ENCODE assay signal across 17 cellular contexts in genomic region chr2:240393831-240394410, GRCh38. TPM values are rescaled to one million over a fixed set of nuclear protein-coding genes. Genes with fewer than 3 reads are reported as not detected.
DNase-seq lines count a peak whose midpoint lies in the region; ATAC-seq, FAIRE-seq and TF ChIP-seq lines count a peak whose summit lies in the region.
"Had no signal": no experiment of that assay in that cellular context is flagged by ENCODE, and none has a peak within 500 bp of the region (broad histone marks: within the 10 kb centered on the region; RNA-seq: fewer than 3 reads in every experiment).

No MANE protein-coding gene starts in this region.

- no peaks in the 10 kb centered on the region for H3K9me3 Mint-ChIP-seq in chondrocyte (ENCODE audit: low read depth)
- H3K9me3 Mint-ChIP-seq: stimulated activated effector memory CD8-positive, alpha-beta T cell treated with anti-CD3 and anti-CD28 coated beads, Interleukin-12 subunit alpha, Interleukin-12 subunit beta, amount 100 ng/mL, for 72 hours had no signal

- no peak overlapping the region for H3K9ac ChIP-seq in HepG2 (ENCODE audit: insufficient read depth, low read depth, low read length)
- no peak overlapping the region for H3K9ac ChIP-seq in colonic mucosa (ENCODE audit: low read depth in 2 of 2, low read length in 2 of 2)
- H3K9ac ChIP-seq: parathyroid adenoma had no signal

- no peak overlapping the region for H3K27ac ChIP-seq in HepG2 (ENCODE audit: extremely low read length, insufficient read depth, low read length)
- H3K27ac ChIP-seq in right lobe of liver = no peak overlapping the region
- H3K27ac ChIP-seq in aorta (ENCODE audit: low read depth in 1 of 2, low read length in 2 of 2) = no peak overlapping the region
- H3K27ac ChIP-seq in colonic mucosa = no peak overlapping the region
- H3K27ac ChIP-seq: left lung, parathyroid adenoma, thyroid gland had no signal

- intact Hi-C loops in HepG2 (cut with micrococcal nuclease; ENCODE audit: unreplicated experiment) = no loop called here
- intact Hi-C loops in right lobe of liver (cut with DNase I) = no loop called here
- intact Hi-C loops in aorta (cut with DNase I) = loop anchor here in 1 of 2 donors (5.0 kb wide), 1 partner anchor 38 kb away; no protein-coding TSS in a partner anchor
- intact Hi-C loops in colonic mucosa (cut with DNase I) = no loop called here

- in situ Hi-C loops in HepG2 (cut with HindIII; ENCODE audit: extremely low pct_ligation_motif_present, low pct_unique_long_range_greater_than_20kb) = no loop called here

- no peaks in the 10 kb centered on the region for H3K27me3 Mint-ChIP-seq in chondrocyte (ENCODE audit: low read depth)

- 15% methylated on average over 11 of the region's 21 CpGs for WGBS in HepG2 (ENCODE audit: low lambda C conversion rate)
- 80% methylated on average over 9 of the region's 21 CpGs for WGBS in right lobe of liver (ENCODE audit: insufficient coverage, low coverage, low lambda C conversion rate, missing lambda C conversion rate)
- whole genome bisulfite sequencing in aorta, 2 donors = 90 to 92% methylated on average over 21 of the region's 21 CpGs

- BruUV-seq in HepG2 (replicated peaks; lab: Mats Ljungman, UMichigan) = no TSS peak

- no peak overlapping the region for H3K4me2 ChIP-seq in HepG2 (ENCODE audit: low read depth, low read length)

- H3K4me1 Mint-ChIP-seq in chondrocyte (ENCODE audit: low read depth) = peaks cover 26% of the 10 kb centered on the region

- H3K36me3 ChIP-seq in HepG2 (replicated peaks in 1 of 2; ENCODE audit: control insufficient read depth in 1 of 2, insufficient read depth in 2 of 2, low read length in 2 of 2) = no peaks in the 10 kb centered on the region
- H3K36me3 ChIP-seq in right lobe of liver = no peaks in the 10 kb centered on the region
- H3K36me3 ChIP-seq in aorta (ENCODE audit: control insufficient read depth in 1 of 2, insufficient read depth in 2 of 2, low read length in 1 of 2) = no peaks in the 10 kb centered on the region
- no peaks in the 10 kb centered on the region for H3K36me3 ChIP-seq in colonic mucosa
- H3K36me3 ChIP-seq: left lung, MG63, thyroid gland had no signal

- no peak overlapping the region for H3K4me3 Mint-ChIP-seq in chondrocyte (ENCODE audit: unreplicated experiment)
- H3K4me3 Mint-ChIP-seq: stimulated activated effector memory CD8-positive, alpha-beta T cell treated with anti-CD3 and anti-CD28 coated beads, Interleukin-12 subunit alpha, Interleukin-12 subunit beta, amount 100 ng/mL, for 72 hours had no signal

- H3K27ac Mint-ChIP-seq in chondrocyte (ENCODE audit: unreplicated experiment) = no peak overlapping the region
- H3K27ac Mint-ChIP-seq: stimulated activated effector memory CD8-positive, alpha-beta T cell treated with anti-CD3 and anti-CD28 coated beads, Interleukin-12 subunit alpha, Interleukin-12 subunit beta, amount 100 ng/mL, for 72 hours had no signal

- H3K79me2 ChIP-seq in HepG2 (ENCODE audit: insufficient read depth, low read length) = no peaks in the 10 kb centered on the region
- H3K79me2 ChIP-seq: parathyroid adenoma had no signal

- H3K9me3 ChIP-seq in HepG2 (ENCODE audit: low read length) = no peaks in the 10 kb centered on the region
- H3K9me3 ChIP-seq in right lobe of liver = no peaks in the 10 kb centered on the region
- no peaks in the 10 kb centered on the region for H3K9me3 ChIP-seq in aorta (ENCODE audit: control insufficient read depth, low read length)
- no peaks in the 10 kb centered on the region for H3K9me3 ChIP-seq in colonic mucosa
- H3K9me3 ChIP-seq: left lung, MG63, thyroid gland had no signal

- TF ChIP-seq POLR2A in HepG2 (IDR thresholded peaks at IDR 0.05; ENCODE audit: insufficient read depth in 1 of 2, low read depth in 2 of 2, low read length in 2 of 2) = no peak
- TF ChIP-seq POLR2A in right lobe of liver (IDR thresholded peaks at IDR 0.05) = no peak

- no peak for TF ChIP-seq EP300 in HepG2 (IDR thresholded peaks at IDR 0.05; ENCODE audit: low read depth in 2 of 2, low read length in 2 of 2)
- no peak for TF ChIP-seq EP300 in HepG2 (CRISPR knock-in tag; IDR thresholded peaks at IDR 0.05; ENCODE audit: borderline replicate concordance)

- peaks cover 22 to 87% of the 10 kb centered on the region in 2 experiments for H3K27me3 ChIP-seq in HepG2 (ENCODE audit: control insufficient read depth in 1 of 2, insufficient read depth in 2 of 2, low read length in 2 of 2)
- H3K27me3 ChIP-seq in right lobe of liver = no peaks in the 10 kb centered on the region
- no peaks in the 10 kb centered on the region for H3K27me3 ChIP-seq in aorta (ENCODE audit: control insufficient read depth in 1 of 2, insufficient read depth in 2 of 2, low read length in 1 of 2)
- H3K27me3 ChIP-seq in colonic mucosa = no peaks in the 10 kb centered on the region
- H3K27me3 ChIP-seq: left lung, MG63, thyroid gland had no signal

- POLR2A ChIA-PET in HepG2 (lab: Yijun Ruan, JAX) = no interaction called here

- no peaks in the 10 kb centered on the region for H3K4me1 ChIP-seq in HepG2 (ENCODE audit: insufficient read depth, low read length)
- no peaks in the 10 kb centered on the region for H3K4me1 ChIP-seq in right lobe of liver
- no peaks in the 10 kb centered on the region for H3K4me1 ChIP-seq in aorta (ENCODE audit: control insufficient read depth in 1 of 2, insufficient read depth in 2 of 2, low read length in 2 of 2)
- H3K4me1 ChIP-seq in colonic mucosa = no peaks in the 10 kb centered on the region
- H3K4me1 ChIP-seq: left lung, parathyroid adenoma, thyroid gland had no signal

- CTCF ChIA-PET in HepG2 (lab: Yijun Ruan, JAX; ENCODE audit: low intra/inter-chr PET ratio, low total read pairs) = no interaction called here

- H4K20me1 ChIP-seq in HepG2 (ENCODE audit: insufficient read depth, low read length) = no peaks in the 10 kb centered on the region; the same call in 1 of the 2 replicates

- ATAC-seq in HepG2 (no peak), right lobe of liver (no peak), aorta (ENCODE audit: low FRiP score) (no peak), HG03520 (IDR thresholded peaks at IDR 0.05; ENCODE audit: unreplicated experiment) (no peak)
- ATAC-seq: left lung; stimulated activated effector memory CD8-positive, alpha-beta T cell treated with anti-CD3 and anti-CD28 coated beads, Interleukin-12 subunit alpha, Interleukin-12 subunit beta, amount 100 ng/mL, for 72 hours had no signal

- H2AFZ ChIP-seq in HepG2 (ENCODE audit: low read length) = no peak overlapping the region
- H2AFZ ChIP-seq: parathyroid adenoma had no signal

- DNase-seq in HepG2 (ENCODE audit: low spot score) = no peak
- no peak for DNase-seq in right lobe of liver
- DNase-seq in chondrocyte (ENCODE audit: low spot score) = peak; percentile 84
- peak; percentile 64 for DNase-seq in mesenteric fat pad (ENCODE audit: low spot score)
- DNase-seq in aorta = peak; percentile 38 to 68
- no peak for DNase-seq in colonic mucosa
- no peak for DNase-seq in midbrain (lab: John Stamatoyannopoulos, UW)
- DNase-seq: activated naive CD4-positive, alpha-beta T cell treated with Interleukin-2 at 50 U/mL for 16 hours; central memory CD4-positive, alpha-beta T cell; MG63; NCI-H1694 treated with DMSO at 0.1 percent for 48 hours; NK-92 treated with Interleukin-12 subunit alpha and Interleukin-12 subunit beta, amount 100 ng/mL, for 24 hours; thyroid gland had no signal

- H3K36me3 Mint-ChIP-seq in chondrocyte (ENCODE audit: low read depth) = no peaks in the 10 kb centered on the region
- H3K36me3 Mint-ChIP-seq: stimulated activated effector memory CD8-positive, alpha-beta T cell treated with anti-CD3 and anti-CD28 coated beads, Interleukin-12 subunit alpha, Interleukin-12 subunit beta, amount 100 ng/mL, for 72 hours had no signal

- no peak for TF ChIP-seq RAD21 in HepG2 (CRISPR knock-in tag; IDR thresholded peaks at IDR 0.05)

- TF ChIP-seq CTCF in HepG2 (CRISPR knock-in tag; IDR thresholded peaks at IDR 0.05) (no peak), right lobe of liver (IDR thresholded peaks at IDR 0.05) (no peak), chondrocyte (IDR thresholded peaks at IDR 0.05) (no peak), colonic mucosa (IDR thresholded peaks at IDR 0.05) (no peak)

- FAIRE-seq in HepG2 (lab: Jason Lieb, UNC) = no peak

- no peak overlapping the region for H3K4me3 ChIP-seq in HepG2 (replicated peaks in 1 of 3; ENCODE audit: insufficient read depth in 1 of 3, low read depth in 2 of 3, low read length in 3 of 3)
- H3K4me3 ChIP-seq in right lobe of liver = no peak overlapping the region
- no peak overlapping the region for H3K4me3 ChIP-seq in aorta (ENCODE audit: low read length in 2 of 2)
- H3K4me3 ChIP-seq in colonic mucosa = no peak overlapping the region
- H3K4me3 ChIP-seq: left lung, MG63, thyroid gland had no signal

TF ChIP-seq in HepG2, 621 proteins besides CTCF, POLR2A, EP300 and RAD21 (continues in another document):
- TF ChIP-seq ZNF329 (CRISPR knock-in tag; IDR thresholded peaks at IDR 0.05; ENCODE audit: low read depth) = peak; percentile 96

RNA-seq across cellular contexts. Expression of gene GPC1, which starts 41.5 kb away (rescaled TPM):
- total RNA-seq in HepG2 (2016; rRNA removed; fragmentation: Illumina TruSeq; extraction: Trizol) = 2.1 and 5.5 TPM in 2 replicates
- total RNA-seq in HepG2 (2016; cell fraction: cytosol; rRNA removed; fragmentation: Illumina TruSeq; extraction: Trizol; ENCODE audit: low read depth) = 0.91 and 1.6 TPM in 2 replicates
- total RNA-seq in HepG2 (2016; cell fraction: insoluble cytoplasmic fraction; rRNA removed; fragmentation: Illumina TruSeq; extraction: Trizol) = 1.8 and 5.2 TPM in 2 replicates
- total RNA-seq in HepG2 (2016; cell fraction: membrane; rRNA removed; fragmentation: Illumina TruSeq; extraction: Trizol) = 1.9 and 2.0 TPM in 2 replicates
- 5.4 and 7.0 TPM in 2 replicates for total RNA-seq in HepG2 (2016; cell fraction: nucleus; rRNA removed; fragmentation: Illumina TruSeq; extraction: Trizol)
- polyA plus RNA-seq in HepG2 (2011; rRNA removed) = 4.0 and 4.8 TPM in 2 replicates
- 2.4 and 5.8 TPM in 2 replicates for polyA plus RNA-seq in HepG2 (2011; cell fraction: cytosol; rRNA removed)
- polyA plus RNA-seq in HepG2 (2011; cell fraction: nucleus; rRNA removed) = 6.0 and 8.9 TPM in 2 replicates
- polyA plus RNA-seq in HepG2 (2012) = 1.1 and 2.2 TPM in 2 replicates
- 1.3 and 1.7 TPM in 2 replicates for polyA plus RNA-seq in HepG2 (2016; cell fraction: cytosol; fragmentation: Illumina TruSeq; extraction: Trizol; ENCODE audit: low read depth)
- polyA plus RNA-seq in HepG2 (2016; cell fraction: insoluble cytoplasmic fraction; fragmentation: Illumina TruSeq; extraction: Trizol; ENCODE audit: low read depth) = 3.2 and 3.7 TPM in 2 replicates
- 2.1 and 3.5 TPM in 2 replicates for polyA plus RNA-seq in HepG2 (2016; cell fraction: membrane; fragmentation: Illumina TruSeq; extraction: Trizol; ENCODE audit: low read depth)
- 12.8 and 13.1 TPM in 2 replicates for polyA plus RNA-seq in HepG2 (2016; cell fraction: nucleus; fragmentation: Illumina TruSeq; extraction: Trizol; ENCODE audit: insufficient read depth, low read depth)
- polyA minus RNA-seq in HepG2 (2011; rRNA and poly(A)+ RNA removed; ENCODE audit: low replicate concordance) = 9.2 and 40.8 TPM in 2 replicates
- polyA minus RNA-seq in HepG2 (2011; cell fraction: cytosol; rRNA and poly(A)+ RNA removed) = 7.8 and 8.3 TPM in 2 replicates
- polyA minus RNA-seq in HepG2 (2011; cell fraction: nucleus; rRNA and poly(A)+ RNA removed) = 2.1 and 4.8 TPM in 2 replicates
- total RNA-seq in right lobe of liver = 10 to 100 TPM; 20.7 to 44.5 (median 27.8) TPM
- 261 to 354 TPM (median 264 TPM) in 3 replicates for total RNA-seq in chondrocyte
- 82.5 TPM for total RNA-seq in mesenteric fat pad
- total RNA-seq in aorta = 10 to 100 TPM; 32.3 to 62.6 TPM
- polyA plus RNA-seq in aorta = 10 to 100 TPM; 28.0 to 66.8 TPM
- 10 to 100 TPM; 19.0 to 23.1 TPM for total RNA-seq in colonic mucosa

Comparison
In these comparisons a context has a peak if more than half of its experiments do, and no peak if none do; other contexts are left out.
1. DNase-seq: peak in chondrocyte (single experiment), mesenteric fat pad (single experiment) and aorta (2 of 2); none in HepG2 (single experiment), right lobe of liver (0 of 3), colonic mucosa (single experiment) and midbrain (single experiment).